ENCODE assay signal across 8 cellular contexts in the genomic region with DNA sequence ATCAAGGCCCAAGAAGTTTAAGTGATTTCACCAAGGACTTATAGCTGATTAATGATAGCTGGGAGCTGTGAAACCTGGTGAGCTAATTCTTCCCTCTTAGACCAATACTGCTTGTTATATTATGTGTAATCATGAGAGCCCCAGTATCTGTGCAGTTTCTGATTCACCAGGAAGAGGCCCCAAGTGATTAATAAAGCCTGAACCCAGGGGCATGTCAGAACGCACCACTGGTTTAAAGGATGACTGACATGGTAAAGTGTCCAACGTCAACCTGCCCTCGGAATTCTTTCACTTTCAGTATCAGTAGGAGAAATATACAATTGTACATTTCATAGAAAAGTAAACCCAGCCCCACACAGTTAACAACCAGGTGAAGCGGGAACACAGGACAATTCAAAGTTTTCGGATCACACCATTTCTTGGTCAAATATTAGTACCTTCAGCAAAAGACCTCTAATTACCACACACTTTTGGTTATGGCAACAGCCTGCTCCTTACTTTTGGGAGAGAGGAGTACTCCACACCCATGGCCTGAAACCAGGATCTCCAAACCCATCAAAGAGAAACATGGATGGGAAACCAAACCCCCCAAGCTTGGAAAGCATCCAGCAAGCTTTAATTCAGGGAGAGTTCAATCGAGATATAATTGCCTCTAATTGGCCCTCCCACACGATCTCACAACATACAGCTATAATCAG. TPM values are rescaled to one million over a fixed set of nuclear protein-coding genes. Genes with fewer than 3 reads are reported as not detected.
DNase-seq lines count a peak whose midpoint lies in the region; ATAC-seq and TF ChIP-seq lines count a peak whose summit lies in the region.

No MANE protein-coding gene starts in this region.

- peaks cover 0 to 13% (median 6%) of the 10 kb centered on the region in 5 experiments for H3K9me3 Mint-ChIP-seq in brain
- H3K9me3 Mint-ChIP-seq in naive thymus-derived CD4-positive, alpha-beta T cell: peaks cover 0 to 3% (median 0%) of the 10 kb centered on the region in 11 donors

- peaks cover 10% of the 10 kb centered on the region for H3K36me3 Mint-ChIP-seq in brain
- no peaks in the 10 kb centered on the region for H3K36me3 Mint-ChIP-seq in naive thymus-derived CD4-positive, alpha-beta T cell

- peaks cover 27% of the 10 kb centered on the region for H3K4me1 Mint-ChIP-seq in brain
- peaks cover 10 to 20% (median 16%) of the 10 kb centered on the region in 7 donors for H3K4me1 Mint-ChIP-seq in naive thymus-derived CD4-positive, alpha-beta T cell

- peak; percentile 83 for DNase-seq in MM.1S
- DNase-seq in naive thymus-derived CD4-positive, alpha-beta T cell: peak in 4 of 9 donors; percentile 10 to 29 (median 15)
- no peak for DNase-seq in SJCRH30
- DNase-seq in epidermal melanocyte (ENCODE audit: insufficient read length, low spot score): no peak
- DNase-seq in posterior cingulate gyrus: no peak

- CTCF ChIA-PET in naive thymus-derived CD4-positive, alpha-beta T cell (lab: Charles Lee): interaction anchor here (0.6 kb wide), 1 partner anchor 293 kb away, joined by 3 read pairs; no protein-coding TSS in a partner anchor

- peak overlapping the region; percentile 45 for H3K4me3 ChIP-seq in MM.1S (ENCODE audit: low read length)
- H3K4me3 ChIP-seq in naive thymus-derived CD4-positive, alpha-beta T cell (ENCODE audit: low read length): peak overlapping the region; percentile 40
- no peak overlapping the region for H3K4me3 ChIP-seq in SJCRH30

- no peaks in the 10 kb centered on the region for H3K9me2 ChIP-seq in MM.1S (replicated peaks; ENCODE audit: insufficient read depth, low read length)

- no peaks in the 10 kb centered on the region for H3K36me3 ChIP-seq in MM.1S (replicated peaks; ENCODE audit: insufficient read depth, low read length)
- H3K36me3 ChIP-seq in naive thymus-derived CD4-positive, alpha-beta T cell (ENCODE audit: control insufficient read depth in 2 of 3, insufficient read depth in 3 of 3, low read length in 3 of 3): no peaks in the 10 kb centered on the region
- no peaks in the 10 kb centered on the region for H3K36me3 ChIP-seq in SJCRH30

- H3F3A ChIP-seq in MM.1S (ENCODE audit: insufficient read depth, low read length): 0 out of 2 replicates have a peak, but pooled peaks cover 6% of the 10 kb centered on the region

- intact Hi-C loops in naive thymus-derived CD4-positive, alpha-beta T cell (cut with micrococcal nuclease): loop anchor here in 1 of 2 donors (1.0 to 10.0 kb wide), 2 partner anchors 18 to 593 kb away; a partner anchor contains a TSS
- intact Hi-C loops in posterior cingulate gyrus (cut with DNase I): no loop called here

- peak overlapping the region in 3 of 5 experiments; percentile 67 to 89 (median 75) for H3K27ac Mint-ChIP-seq in brain
- H3K27ac Mint-ChIP-seq in naive thymus-derived CD4-positive, alpha-beta T cell: peak overlapping the region in 8 of 9 donors; percentile 37 to 88 (median 69)

- H3K27me3 Mint-ChIP-seq in brain: peaks cover 4% of the 10 kb centered on the region
- H3K27me3 Mint-ChIP-seq in naive thymus-derived CD4-positive, alpha-beta T cell: no peaks in the 10 kb centered on the region

- ATAC-seq in GM18511 (IDR thresholded peaks at IDR 0.05; ENCODE audit: unreplicated experiment) (peak; percentile 98), GM21786 (IDR thresholded peaks at IDR 0.05; ENCODE audit: unreplicated experiment) (peak; percentile 95)
- peak; percentile 86 for ATAC-seq in naive thymus-derived CD4-positive, alpha-beta T cell

- H3K27me3 ChIP-seq in MM.1S (replicated peaks; ENCODE audit: insufficient read depth, low read length): no peaks in the 10 kb centered on the region
- no peaks in the 10 kb centered on the region for H3K27me3 ChIP-seq in naive thymus-derived CD4-positive, alpha-beta T cell (ENCODE audit: control insufficient read depth in 2 of 2, insufficient read depth in 2 of 2, low read length in 2 of 2)
- H3K27me3 ChIP-seq in SJCRH30: no peaks in the 10 kb centered on the region

- POLR2A ChIA-PET in naive thymus-derived CD4-positive, alpha-beta T cell (lab: Charles Lee): no interaction called here

- H3K9me3 ChIP-seq in MM.1S (replicated peaks; ENCODE audit: insufficient read depth, low read length) (no peaks in the 10 kb centered on the region), SJCRH30 (replicated peaks) (no peaks in the 10 kb centered on the region)
- H3K9me3 ChIP-seq in naive thymus-derived CD4-positive, alpha-beta T cell (ENCODE audit: control insufficient read depth in 2 of 3, low read length in 3 of 3): no peaks in the 10 kb centered on the region

- H3K4me1 ChIP-seq in MM.1S (ENCODE audit: low read length) (0 out of 2 replicates have a peak, but pooled peaks cover 8% of the 10 kb centered on the region), SJCRH30 (peaks cover 5% of the 10 kb centered on the region; the same call in 1 of the 2 replicates)
- H3K4me1 ChIP-seq in naive thymus-derived CD4-positive, alpha-beta T cell (ENCODE audit: control insufficient read depth in 2 of 2, insufficient read depth in 2 of 2, low read length in 2 of 2): peaks cover 6 to 7% of the 10 kb centered on the region in 2 donors

- H3K27ac ChIP-seq in MM.1S (ENCODE audit: low read length): peak overlapping the region; percentile 45; the same call in 1 of the 2 replicates
- no peak overlapping the region for H3K27ac ChIP-seq in naive thymus-derived CD4-positive, alpha-beta T cell (ENCODE audit: low read depth, low read length)
- H3K27ac ChIP-seq in SJCRH30: no peak overlapping the region

- H3K4me2 ChIP-seq in MM.1S (ENCODE audit: low read depth, low read length): peak overlapping the region; percentile 81

- peak overlapping the region; percentile 45; the same call in 1 of the 2 replicates for H3K9ac ChIP-seq in MM.1S (ENCODE audit: low read length)

- peaks cover 58% of the 10 kb centered on the region for H3K79me2 ChIP-seq in MM.1S (ENCODE audit: low read length)

- peak overlapping the region; percentile 64 for H2AFZ ChIP-seq in MM.1S (ENCODE audit: low read length)

- TF ChIP-seq CTCF in MM.1S (IDR thresholded peaks at IDR 0.05; ENCODE audit: low read length) (no peak), brain (conservative IDR thresholded peaks at IDR 0.05) (no peak)

- no peaks in the 10 kb centered on the region for H4K20me1 ChIP-seq in MM.1S (ENCODE audit: insufficient read depth, low read length)

- peak overlapping the region in 3 of 5 experiments; percentile 5 to 22 (median 17) for H3K4me3 Mint-ChIP-seq in brain
- H3K4me3 Mint-ChIP-seq in naive thymus-derived CD4-positive, alpha-beta T cell: peak overlapping the region; percentile 65 to 87 (median 77)

RNA-seq across cellular contexts. Expression of a gene that starts 28.5 kb away (rescaled TPM):
- polyA plus RNA-seq in brain (ENCODE audit: insufficient read depth, low read depth, low replicate concordance): 8.4 TPM
- total RNA-seq in naive thymus-derived CD4-positive, alpha-beta T cell: 1 to 10 TPM in 2 of 5 experiments, under 1 TPM in 3; 0.08 to 9.7 (median 0.10) TPM
- polyA plus RNA-seq in naive thymus-derived CD4-positive, alpha-beta T cell: not detected
- total RNA-seq in SJCRH30 (2014; rRNA removed; shearing (Covaris generic)): 2.4 and 2.5 TPM in 2 replicates
